Comparison of ENCODE assay signal across 1 cellular context in genomic region chr1:156054500-156055342, GRCh38.
TF ChIP-seq lines count a peak whose summit lies in the region.

Gene LAMTOR2 (plus strand): TSS chr1:156054782. CDS start chr1:156054890, 108 bp downstream.

TF ChIP-seq in K562, 482 proteins besides CTCF, POLR2A, EP300 and RAD21 (continued from another document and continues in another):
- no peak for TF ChIP-seq HNRNPK (IDR thresholded peaks at IDR 0.05; ENCODE audit: low read depth, low read length, poor library complexity, severe bottlenecking)
- TF ChIP-seq, protein P1, sequence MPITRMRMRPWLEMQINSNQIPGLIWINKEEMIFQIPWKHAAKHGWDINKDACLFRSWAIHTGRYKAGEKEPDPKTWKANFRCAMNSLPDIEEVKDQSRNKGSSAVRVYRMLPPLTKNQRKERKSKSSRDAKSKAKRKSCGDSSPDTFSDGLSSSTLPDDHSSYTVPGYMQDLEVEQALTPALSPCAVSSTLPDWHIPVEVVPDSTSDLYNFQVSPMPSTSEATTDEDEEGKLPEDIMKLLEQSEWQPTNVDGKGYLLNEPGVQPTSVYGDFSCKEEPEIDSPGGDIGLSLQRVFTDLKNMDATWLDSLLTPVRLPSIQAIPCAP (CRISPR knock-in tag; IDR thresholded peaks at IDR 0.05; ENCODE audit: borderline replicate concordance) = no peak
- no peak for TF ChIP-seq FOXP1 (CRISPR knock-in tag; IDR thresholded peaks at IDR 0.05)
- no peak for TF ChIP-seq ZBED1 (IDR thresholded peaks at IDR 0.05)
- no peak for TF ChIP-seq MEF2D (tag; conservative IDR thresholded peaks at IDR 0.05; ENCODE audit: low read depth)
- TF ChIP-seq E2F8 (IDR thresholded peaks at IDR 0.05; ENCODE audit: low read depth, partially characterized antibody) = peak; percentile 38
- TF ChIP-seq U2AF2 (optimal IDR thresholded peaks at IDR 0.05; ENCODE audit: low read depth, low read length) = no peak
- no peak for TF ChIP-seq NFIX (CRISPR knock-in tag; IDR thresholded peaks at IDR 0.05; ENCODE audit: low read depth)
- 0 out of 2 replicates have a peak, but pooled peaks have one; percentile 19 for TF ChIP-seq NFIC (IDR thresholded peaks at IDR 0.05)
- TF ChIP-seq, protein P2, sequence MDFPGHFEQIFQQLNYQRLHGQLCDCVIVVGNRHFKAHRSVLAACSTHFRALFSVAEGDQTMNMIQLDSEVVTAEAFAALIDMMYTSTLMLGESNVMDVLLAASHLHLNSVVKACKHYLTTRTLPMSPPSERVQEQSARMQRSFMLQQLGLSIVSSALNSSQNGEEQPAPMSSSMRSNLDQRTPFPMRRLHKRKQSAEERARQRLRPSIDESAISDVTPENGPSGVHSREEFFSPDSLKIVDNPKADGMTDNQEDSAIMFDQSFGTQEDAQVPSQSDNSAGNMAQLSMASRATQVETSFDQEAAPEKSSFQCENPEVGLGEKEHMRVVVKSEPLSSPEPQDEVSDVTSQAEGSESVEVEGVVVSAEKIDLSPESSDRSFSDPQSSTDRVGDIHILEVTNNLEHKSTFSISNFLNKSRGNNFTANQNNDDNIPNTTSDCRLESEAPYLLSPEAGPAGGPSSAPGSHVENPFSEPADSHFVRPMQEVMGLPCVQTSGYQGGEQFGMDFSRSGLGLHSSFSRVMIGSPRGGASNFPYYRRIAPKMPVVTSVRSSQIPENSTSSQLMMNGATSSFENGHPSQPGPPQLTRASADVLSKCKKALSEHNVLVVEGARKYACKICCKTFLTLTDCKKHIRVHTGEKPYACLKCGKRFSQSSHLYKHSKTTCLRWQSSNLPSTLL (IDR thresholded peaks at IDR 0.05) = no peak
- TF ChIP-seq POLR3A (IDR thresholded peaks at IDR 0.05; ENCODE audit: borderline replicate concordance, extremely low read depth, insufficient read depth, insufficient read length) = no peak
- TF ChIP-seq ERF (CRISPR knock-in tag; IDR thresholded peaks at IDR 0.05) = no peak
- no peak for TF ChIP-seq NELFE (IDR thresholded peaks at IDR 0.05; ENCODE audit: insufficient read depth, insufficient read length)
- no peak for TF ChIP-seq TSC22D4 (tag; IDR thresholded peaks at IDR 0.05)
- TF ChIP-seq, protein P3, sequence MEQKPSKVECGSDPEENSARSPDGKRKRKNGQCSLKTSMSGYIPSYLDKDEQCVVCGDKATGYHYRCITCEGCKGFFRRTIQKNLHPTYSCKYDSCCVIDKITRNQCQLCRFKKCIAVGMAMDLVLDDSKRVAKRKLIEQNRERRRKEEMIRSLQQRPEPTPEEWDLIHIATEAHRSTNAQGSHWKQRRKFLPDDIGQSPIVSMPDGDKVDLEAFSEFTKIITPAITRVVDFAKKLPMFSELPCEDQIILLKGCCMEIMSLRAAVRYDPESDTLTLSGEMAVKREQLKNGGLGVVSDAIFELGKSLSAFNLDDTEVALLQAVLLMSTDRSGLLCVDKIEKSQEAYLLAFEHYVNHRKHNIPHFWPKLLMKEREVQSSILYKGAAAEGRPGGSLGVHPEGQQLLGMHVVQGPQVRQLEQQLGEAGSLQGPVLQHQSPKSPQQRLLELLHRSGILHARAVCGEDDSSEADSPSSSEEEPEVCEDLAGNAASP (IDR thresholded peaks at IDR 0.05) = no peak
- TF ChIP-seq ZNF586 (CRISPR knock-in tag; conservative IDR thresholded peaks at IDR 0.05) = no peak
- peak in 1 of 2 experiments; percentile 30; a peak in 1 of 4 replicates for TF ChIP-seq KDM4B (IDR thresholded peaks at IDR 0.05; ENCODE audit: borderline replicate concordance in 2 of 2, low read depth in 1 of 2)
- TF ChIP-seq ZNF24 (IDR thresholded peaks at IDR 0.05) = no peak
- TF ChIP-seq STAG1 (CRISPR knock-in tag; IDR thresholded peaks at IDR 0.05; ENCODE audit: borderline replicate concordance) = no peak
- TF ChIP-seq, protein P4, sequence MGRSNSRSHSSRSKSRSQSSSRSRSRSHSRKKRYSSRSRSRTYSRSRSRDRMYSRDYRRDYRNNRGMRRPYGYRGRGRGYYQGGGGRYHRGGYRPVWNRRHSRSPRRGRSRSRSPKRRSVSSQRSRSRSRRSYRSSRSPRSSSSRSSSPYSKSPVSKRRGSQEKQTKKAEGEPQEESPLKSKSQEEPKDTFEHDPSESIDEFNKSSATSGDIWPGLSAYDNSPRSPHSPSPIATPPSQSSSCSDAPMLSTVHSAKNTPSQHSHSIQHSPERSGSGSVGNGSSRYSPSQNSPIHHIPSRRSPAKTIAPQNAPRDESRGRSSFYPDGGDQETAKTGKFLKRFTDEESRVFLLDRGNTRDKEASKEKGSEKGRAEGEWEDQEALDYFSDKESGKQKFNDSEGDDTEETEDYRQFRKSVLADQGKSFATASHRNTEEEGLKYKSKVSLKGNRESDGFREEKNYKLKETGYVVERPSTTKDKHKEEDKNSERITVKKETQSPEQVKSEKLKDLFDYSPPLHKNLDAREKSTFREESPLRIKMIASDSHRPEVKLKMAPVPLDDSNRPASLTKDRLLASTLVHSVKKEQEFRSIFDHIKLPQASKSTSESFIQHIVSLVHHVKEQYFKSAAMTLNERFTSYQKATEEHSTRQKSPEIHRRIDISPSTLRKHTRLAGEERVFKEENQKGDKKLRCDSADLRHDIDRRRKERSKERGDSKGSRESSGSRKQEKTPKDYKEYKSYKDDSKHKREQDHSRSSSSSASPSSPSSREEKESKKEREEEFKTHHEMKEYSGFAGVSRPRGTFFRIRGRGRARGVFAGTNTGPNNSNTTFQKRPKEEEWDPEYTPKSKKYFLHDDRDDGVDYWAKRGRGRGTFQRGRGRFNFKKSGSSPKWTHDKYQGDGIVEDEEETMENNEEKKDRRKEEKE (IDR thresholded peaks at IDR 0.05; ENCODE audit: borderline replicate concordance in 1 of 2, control insufficient read depth in 1 of 2, low read depth in 2 of 2, low read length in 1 of 2) = peak in 1 of 2 experiments; percentile 84; a peak in 1 of 4 replicates
- TF ChIP-seq, protein P5, sequence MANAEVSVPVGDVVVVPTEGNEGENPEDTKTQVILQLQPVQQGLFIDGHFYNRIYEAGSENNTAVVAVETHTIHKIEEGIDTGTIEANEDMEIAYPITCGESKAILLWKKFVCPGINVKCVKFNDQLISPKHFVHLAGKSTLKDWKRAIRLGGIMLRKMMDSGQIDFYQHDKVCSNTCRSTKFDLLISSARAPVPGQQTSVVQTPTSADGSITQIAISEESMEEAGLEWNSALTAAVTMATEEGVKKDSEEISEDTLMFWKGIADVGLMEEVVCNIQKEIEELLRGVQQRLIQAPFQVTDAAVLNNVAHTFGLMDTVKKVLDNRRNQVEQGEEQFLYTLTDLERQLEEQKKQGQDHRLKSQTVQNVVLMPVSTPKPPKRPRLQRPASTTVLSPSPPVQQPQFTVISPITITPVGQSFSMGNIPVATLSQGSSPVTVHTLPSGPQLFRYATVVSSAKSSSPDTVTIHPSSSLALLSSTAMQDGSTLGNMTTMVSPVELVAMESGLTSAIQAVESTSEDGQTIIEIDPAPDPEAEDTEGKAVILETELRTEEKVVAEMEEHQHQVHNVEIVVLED (CRISPR knock-in tag; IDR thresholded peaks at IDR 0.05) = peak; percentile 49; the same call in 1 of the 2 replicates
- TF ChIP-seq, protein P6, sequence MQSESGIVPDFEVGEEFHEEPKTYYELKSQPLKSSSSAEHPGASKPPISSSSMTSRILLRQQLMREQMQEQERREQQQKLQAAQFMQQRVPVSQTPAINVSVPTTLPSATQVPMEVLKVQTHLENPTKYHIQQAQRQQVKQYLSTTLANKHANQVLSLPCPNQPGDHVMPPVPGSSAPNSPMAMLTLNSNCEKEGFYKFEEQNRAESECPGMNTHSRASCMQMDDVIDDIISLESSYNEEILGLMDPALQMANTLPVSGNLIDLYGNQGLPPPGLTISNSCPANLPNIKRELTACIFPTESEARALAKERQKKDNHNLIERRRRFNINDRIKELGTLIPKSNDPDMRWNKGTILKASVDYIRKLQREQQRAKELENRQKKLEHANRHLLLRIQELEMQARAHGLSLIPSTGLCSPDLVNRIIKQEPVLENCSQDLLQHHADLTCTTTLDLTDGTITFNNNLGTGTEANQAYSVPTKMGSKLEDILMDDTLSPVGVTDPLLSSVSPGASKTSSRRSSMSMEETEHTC (IDR thresholded peaks at IDR 0.05) = 0 out of 2 replicates have a peak, but pooled peaks have one; percentile 27
- peak in 1 of 2 experiments; percentile 86; a peak in 2 of 4 replicates for TF ChIP-seq HDAC1 (IDR thresholded peaks at IDR 0.05)
- peak; percentile 49; the same call in 1 of the 2 replicates for TF ChIP-seq USF2 (CRISPR knock-in tag; IDR thresholded peaks at IDR 0.05)
- TF ChIP-seq SMAD1 (IDR thresholded peaks at IDR 0.05; ENCODE audit: low read depth, low read length, partially characterized antibody) = peak; percentile 20
- TF ChIP-seq ZNF436 (CRISPR knock-in tag; IDR thresholded peaks at IDR 0.05) = no peak
- peak; percentile 52 for TF ChIP-seq MGA (IDR thresholded peaks at IDR 0.05)
